ENCODE assay signal across 11 cellular contexts in genomic region chr20:45359069-45359405, GRCh38. TPM values are rescaled to one million over a fixed set of nuclear protein-coding genes. Genes with fewer than 3 reads are reported as not detected.
DNase-seq lines count a peak whose midpoint lies in the region; ATAC-seq, FAIRE-seq and TF ChIP-seq lines count a peak whose summit lies in the region.
"Had no signal": no experiment of that assay in that cellular context is flagged by ENCODE, and none has a peak within 500 bp of the region (broad histone marks: within the 10 kb centered on the region; RNA-seq: fewer than 3 reads in every experiment).

No MANE protein-coding gene starts in this region.

- peak overlapping the region; percentile 40 for H3K4me2 ChIP-seq in smooth muscle cell
- no peak overlapping the region for H3K4me2 ChIP-seq in MM.1S (ENCODE audit: low read depth, low read length)

- ATAC-seq in stimulated activated effector memory CD8-positive, alpha-beta T cell treated with anti-CD3 and anti-CD28 coated beads, Interleukin-12 subunit alpha, Interleukin-12 subunit beta, amount 100 ng/mL, for 72 hours, result no peak
- no peak for ATAC-seq in GM19455 (IDR thresholded peaks at IDR 0.05; ENCODE audit: unreplicated experiment)

- H3K27me3 ChIP-seq in smooth muscle cell (ENCODE audit: low read depth) (no peaks in the 10 kb centered on the region), MM.1S (replicated peaks; ENCODE audit: insufficient read depth, low read length) (no peaks in the 10 kb centered on the region)

- TF ChIP-seq CTCF in cardiac fibroblast (IDR thresholded peaks at IDR 0.05; ENCODE audit: low read depth, low read length) (no peak), smooth muscle cell (IDR thresholded peaks at IDR 0.05; ENCODE audit: borderline replicate concordance, insufficient read depth, poor library complexity, severe bottlenecking) (no peak), MM.1S (IDR thresholded peaks at IDR 0.05; ENCODE audit: low read length) (no peak)

- H3K27ac Mint-ChIP-seq in stimulated activated effector memory CD8-positive, alpha-beta T cell treated with anti-CD3 and anti-CD28 coated beads, Interleukin-12 subunit alpha, Interleukin-12 subunit beta, amount 100 ng/mL, for 72 hours, result no peak overlapping the region

- H4K20me1 ChIP-seq in smooth muscle cell (ENCODE audit: low read depth) (peaks cover 5% of the 10 kb centered on the region), MM.1S (ENCODE audit: insufficient read depth, low read length) (no peaks in the 10 kb centered on the region)

- no peaks in the 10 kb centered on the region for H3K9me3 Mint-ChIP-seq in stimulated activated effector memory CD8-positive, alpha-beta T cell treated with anti-CD3 and anti-CD28 coated beads, Interleukin-12 subunit alpha, Interleukin-12 subunit beta, amount 100 ng/mL, for 72 hours
- H3K9me3 Mint-ChIP-seq: naive B cell had no signal

- WGBS in smooth muscle cell (ENCODE audit: low lambda C conversion rate), result 47% methylated on average over 7 of the region's 7 CpGs

- H3F3A ChIP-seq in smooth muscle cell (ENCODE audit: low read depth) (peaks cover 34% of the 10 kb centered on the region), MM.1S (ENCODE audit: insufficient read depth, low read length) (peaks cover 8% of the 10 kb centered on the region)

- DNase-seq in HTR-8/SVneo (ENCODE audit: insufficient read length, low spot score) (no peak), cardiac fibroblast (ENCODE audit: low read depth in 2 of 2) (peak; percentile 80 to 81), iris pigment epithelial cell (ENCODE audit: low read depth) (peak; percentile 74), smooth muscle cell (lab: John Stamatoyannopoulos, UW; ENCODE audit: unreplicated experiment) (no peak), mesenteric fat pad (ENCODE audit: low spot score) (no peak), MM.1S (no peak)
- DNase-seq in stimulated activated effector memory CD8-positive, alpha-beta T cell treated with anti-CD3 and anti-CD28 coated beads, Interleukin-12 subunit alpha, Interleukin-12 subunit beta, amount 100 ng/mL, for 72 hours (ENCODE audit: low spot score in 2 of 2), result no peak
- DNase-seq: activated effector memory CD4-positive, alpha-beta T cell treated with Interleukin-2 at 50 U/mL for 16 hours; erythroblast; naive B cell had no signal

- no peak overlapping the region for H3K4me3 Mint-ChIP-seq in stimulated activated effector memory CD8-positive, alpha-beta T cell treated with anti-CD3 and anti-CD28 coated beads, Interleukin-12 subunit alpha, Interleukin-12 subunit beta, amount 100 ng/mL, for 72 hours
- H3K4me3 Mint-ChIP-seq: naive B cell had no signal

- peaks cover 6% of the 10 kb centered on the region for H3K79me2 ChIP-seq in smooth muscle cell (ENCODE audit: low read depth)
- H3K79me2 ChIP-seq in MM.1S (ENCODE audit: low read length), result peaks cover 9% of the 10 kb centered on the region

- no peak overlapping the region for H3K4me3 ChIP-seq in cardiac fibroblast (replicated peaks in 1 of 2; ENCODE audit: low read depth in 2 of 2, low read length in 2 of 2)
- no peak overlapping the region for H3K4me3 ChIP-seq in smooth muscle cell
- H3K4me3 ChIP-seq in MM.1S (ENCODE audit: low read length), result no peak overlapping the region

- peaks cover 46% of the 10 kb centered on the region for H3K4me1 Mint-ChIP-seq in stimulated activated effector memory CD8-positive, alpha-beta T cell treated with anti-CD3 and anti-CD28 coated beads, Interleukin-12 subunit alpha, Interleukin-12 subunit beta, amount 100 ng/mL, for 72 hours

- H3K9me3 ChIP-seq in smooth muscle cell (replicated peaks; ENCODE audit: low read depth) (no peaks in the 10 kb centered on the region), MM.1S (replicated peaks; ENCODE audit: insufficient read depth, low read length) (no peaks in the 10 kb centered on the region)

- FAIRE-seq in HTR-8/SVneo (lab: Jason Lieb, UNC), result peak; percentile 42

- H3K9ac ChIP-seq in smooth muscle cell (ENCODE audit: low read depth) (peak overlapping the region; percentile 33), MM.1S (ENCODE audit: low read length) (no peak overlapping the region)

- H3K4me1 ChIP-seq in smooth muscle cell (ENCODE audit: low read depth) (peaks cover 38% of the 10 kb centered on the region), MM.1S (ENCODE audit: low read length) (peaks cover 22% of the 10 kb centered on the region)

- no peaks in the 10 kb centered on the region for H3K9me2 ChIP-seq in MM.1S (replicated peaks; ENCODE audit: insufficient read depth, low read length)

- H3K27ac ChIP-seq in smooth muscle cell (ENCODE audit: low read depth), result peak overlapping the region; percentile 92
- no peak overlapping the region for H3K27ac ChIP-seq in MM.1S (ENCODE audit: low read length)

- H2AFZ ChIP-seq in smooth muscle cell (ENCODE audit: low read depth), result no peak overlapping the region
- H2AFZ ChIP-seq in MM.1S (ENCODE audit: low read length), result no peak overlapping the region

- no peaks in the 10 kb centered on the region for H3K36me3 ChIP-seq in smooth muscle cell (ENCODE audit: low read depth)
- H3K36me3 ChIP-seq in MM.1S (replicated peaks; ENCODE audit: insufficient read depth, low read length), result no peaks in the 10 kb centered on the region

- H3K36me3 Mint-ChIP-seq in stimulated activated effector memory CD8-positive, alpha-beta T cell treated with anti-CD3 and anti-CD28 coated beads, Interleukin-12 subunit alpha, Interleukin-12 subunit beta, amount 100 ng/mL, for 72 hours, result peaks cover 17% of the 10 kb centered on the region
- H3K36me3 Mint-ChIP-seq: naive B cell had no signal

RNA-seq across cellular contexts. Expression of gene SYS1, which starts 3.9 kb away (rescaled TPM):
- total RNA-seq in smooth muscle cell (14.5 and 15.2 TPM in 2 replicates), mesenteric fat pad (23.8 TPM)
- polyA plus RNA-seq in smooth muscle cell, result 17.0 and 24.7 TPM in 2 replicates

RNA-seq across cellular contexts. Expression of gene SDC4, which starts 10.8 kb away (rescaled TPM):
- total RNA-seq in smooth muscle cell (70.7 and 78.1 TPM in 2 replicates), mesenteric fat pad (81.6 TPM)
- 45.0 and 122 TPM in 2 replicates for polyA plus RNA-seq in smooth muscle cell

RNA-seq across cellular contexts. Expression of gene TP53TG5, which starts 19.1 kb away (rescaled TPM):
- total RNA-seq in smooth muscle cell (not detected in 2 replicates), mesenteric fat pad (not detected)
- polyA plus RNA-seq in smooth muscle cell, result 0.06 TPM in 1 of 2 replicates, not detected in the other

RNA-seq across cellular contexts. Expression of gene DBNDD2, which starts 49.1 kb away (rescaled TPM):
- total RNA-seq in smooth muscle cell (5.9 and 6.4 TPM in 2 replicates), mesenteric fat pad (28.7 TPM)
- polyA plus RNA-seq in smooth muscle cell, result 2.9 and 11.0 TPM in 2 replicates

RNA-seq across cellular contexts. Expression of gene MATN4, which starts 50.9 kb away (rescaled TPM):
- not detected in 2 replicates for total RNA-seq in smooth muscle cell
- not detected in 2 replicates for polyA plus RNA-seq in smooth muscle cell
- not detected for total RNA-seq in mesenteric fat pad

Comparison
In these comparisons a context has a peak if more than half of its experiments do, and no peak if none do; other contexts are left out.
1. DNase-seq: peak in cardiac fibroblast (2 of 2) and iris pigment epithelial cell (single experiment); none in HTR-8/SVneo (single experiment), smooth muscle cell (single experiment), mesenteric fat pad (single experiment), stimulated activated effector memory CD8-positive, alpha-beta T cell treated with anti-CD3 and anti-CD28 coated beads, Interleukin-12 subunit alpha, Interleukin-12 subunit beta, amount 100 ng/mL, for 72 hours (0 of 2) and MM.1S (single experiment).